ENCODE assay signal across 6 cellular contexts in genomic region chr12:53230971-53231858, GRCh38. TPM values are rescaled to one million over a fixed set of nuclear protein-coding genes. Genes with fewer than 3 reads are reported as not detected.
DNase-seq lines count a peak whose midpoint lies in the region; ATAC-seq, FAIRE-seq and TF ChIP-seq lines count a peak whose summit lies in the region.

No MANE protein-coding gene starts in this region.

- H3K4me3 ChIP-seq in A549 (peak overlapping the region; percentile 69), SU-DHL-6 (ENCODE audit: insufficient read depth, low read length, poor library complexity, severe bottlenecking) (peak overlapping the region; percentile 26), keratinocyte (ENCODE audit: control insufficient read depth in 2 of 3, extremely low read depth in 1 of 3, insufficient read depth in 2 of 3, low read depth in 1 of 3, low read length in 3 of 3) (peak overlapping the region; percentile 38 to 83 (median 56))

- H3K36me3 ChIP-seq in SU-DHL-6 (ENCODE audit: low read length) (no peaks in the 10 kb centered on the region), keratinocyte (ENCODE audit: control insufficient read depth in 2 of 2, extremely low read depth in 1 of 2, insufficient read depth in 2 of 2, low read length in 2 of 2) (peaks cover 2 to 3% of the 10 kb centered on the region in 2 experiments)

- H3K9me2 ChIP-seq in SU-DHL-6 (replicated peaks; ENCODE audit: insufficient read depth, low read length), result no peaks in the 10 kb centered on the region

- no peaks in the 10 kb centered on the region for H4K20me1 ChIP-seq in SU-DHL-6 (ENCODE audit: low read depth, low read length)
- H4K20me1 ChIP-seq in keratinocyte (ENCODE audit: control insufficient read depth, extremely low read depth, insufficient read depth, low read length), result no peaks in the 10 kb centered on the region

- POLR2A ChIA-PET in A549 (lab: Yijun Ruan, JAX), result no interaction called here

- dilution Hi-C loops in keratinocyte (cut with MboI; ENCODE audit: extremely low pct_ligation_motif_present, low sequenced_read_pairs), result no loop called here

- H3K4me1 ChIP-seq in A549 (peaks cover 36% of the 10 kb centered on the region), keratinocyte (ENCODE audit: control insufficient read depth, extremely low read depth, insufficient read depth, low read length) (peaks cover 46% of the 10 kb centered on the region)

- TF ChIP-seq POLR2A in A549 (IDR thresholded peaks at IDR 0.05; ENCODE audit: low read length), result no peak

- WGBS in A549 (ENCODE audit: missing lambda C conversion rate), result 61% methylated on average over 19 of the region's 19 CpGs

- no peaks in the 10 kb centered on the region for H3F3A ChIP-seq in SU-DHL-6 (ENCODE audit: insufficient read depth)

- no peak overlapping the region for H3K9ac ChIP-seq in SU-DHL-6 (ENCODE audit: low read length)
- peak overlapping the region; percentile 81 for H3K9ac ChIP-seq in keratinocyte (ENCODE audit: control insufficient read depth, extremely low read depth, insufficient read depth, low read length)

- CTCF ChIA-PET in A549 (lab: Yijun Ruan, JAX), result interaction anchor here (1.3 to 1.4 kb wide), 2 partner anchors 20 to 51 kb away, joined by 3 to 5 read pairs; a partner anchor contains a TSS

- FAIRE-seq in A549 (lab: Jason Lieb, UNC) (no peak), keratinocyte (lab: Jason Lieb, UNC) (no peak)

- no peak for TF ChIP-seq CTCF in A549 (IDR thresholded peaks at IDR 0.05)
- no peak for TF ChIP-seq CTCF in SU-DHL-6 (IDR thresholded peaks at IDR 0.05; ENCODE audit: insufficient read depth, low read length, poor library complexity, severe bottlenecking)
- no peak for TF ChIP-seq CTCF in keratinocyte (optimal IDR thresholded peaks at IDR 0.05 in 1 of 3, IDR thresholded peaks at IDR 0.05 in 1 of 3, conservative IDR thresholded peaks at IDR 0.05 in 1 of 3; ENCODE audit: extremely low read depth in 1 of 3, insufficient read depth in 2 of 3, low read length in 3 of 3)

- H3K79me2 ChIP-seq in SU-DHL-6 (ENCODE audit: insufficient read depth, low read length), result no peaks in the 10 kb centered on the region
- peaks cover 6% of the 10 kb centered on the region for H3K79me2 ChIP-seq in keratinocyte (ENCODE audit: control insufficient read depth, insufficient read depth, low read length)

- no peak for TF ChIP-seq EP300 in A549 (IDR thresholded peaks at IDR 0.05)

- peak overlapping the region; percentile 84 to 92 for H3K27ac ChIP-seq in A549
- no peak overlapping the region for H3K27ac ChIP-seq in SU-DHL-6 (ENCODE audit: low read depth, low read length)
- peak overlapping the region; percentile 55 for H3K27ac ChIP-seq in keratinocyte (ENCODE audit: control insufficient read depth, insufficient read depth, low read length)

- H3K27me3 ChIP-seq in SU-DHL-6 (ENCODE audit: low read length) (no peaks in the 10 kb centered on the region; the same call in 1 of the 2 replicates), keratinocyte (ENCODE audit: control insufficient read depth, extremely low read depth, insufficient read depth, low read length) (no peaks in the 10 kb centered on the region)

- H3K9me1 ChIP-seq in keratinocyte (ENCODE audit: control insufficient read depth, extremely low read depth, insufficient read depth, low read length), result no peaks in the 10 kb centered on the region

- no peak for TF ChIP-seq RAD21 in A549 (conservative IDR thresholded peaks at IDR 0.05 in 1 of 2, IDR thresholded peaks at IDR 0.05 in 1 of 2)

- no peak overlapping the region for H2AFZ ChIP-seq in SU-DHL-6 (ENCODE audit: low read depth, low read length, severe bottlenecking)
- H2AFZ ChIP-seq in keratinocyte (ENCODE audit: control insufficient read depth, low read length), result no peak overlapping the region

- H3K4me2 ChIP-seq in A549 (peak overlapping the region; percentile 97), SU-DHL-6 (ENCODE audit: low read depth, low read length, poor library complexity, severe bottlenecking) (peak overlapping the region; percentile 34), keratinocyte (ENCODE audit: control insufficient read depth, extremely low read depth, insufficient read depth, low read depth, low read length) (peak overlapping the region; percentile 80)

- H3K9me3 ChIP-seq in A549, result no peaks in the 10 kb centered on the region
- no peaks in the 10 kb centered on the region for H3K9me3 ChIP-seq in SU-DHL-6 (ENCODE audit: insufficient read depth, low read length)
- H3K9me3 ChIP-seq in keratinocyte (ENCODE audit: control insufficient read depth, low read depth, low read length), result no peaks in the 10 kb centered on the region

- DNase-seq in A549 (ENCODE audit: low read depth in 1 of 2, low spot score in 1 of 2) (no peak), keratinocyte (ENCODE audit: low read depth, low spot score) (no peak), LoVo (ENCODE audit: low spot score) (no peak), T1000 (lab: John Stamatoyannopoulos, UW) (no peak), COLO829 (ENCODE audit: low spot score) (no peak)

- peak in 1 of 2 experiments; percentile 33; a peak in 3 of 6 replicates for ATAC-seq in A549

RNA-seq across cellular contexts. Expression of gene RARG, which starts 0.8 kb away (rescaled TPM):
- polyA plus RNA-seq in A549 (2011; rRNA removed) (15.6 and 19.0 TPM in 2 replicates), A549 (2017; fragmentation: RNase III; extraction: RNeasy Plus Mini Kit Qiagen cat#74134 plus additional on column Dnase treatment) (16.4 to 17.7 TPM (median 17.2 TPM) in 3 replicates), keratinocyte (26.4 to 31.5 TPM (median 30.9 TPM) in 3 replicates)
- 31.6 and 42.1 TPM in 2 replicates for polyA plus RNA-seq in A549 (2012; cell fraction: cytosol; rRNA removed)
- 50.0 and 54.4 TPM in 2 replicates for polyA plus RNA-seq in A549 (2012; cell fraction: nucleus; rRNA removed)
- polyA minus RNA-seq in A549 (2011; rRNA and poly(A)+ RNA removed), result 23.8 and 24.1 TPM in 2 replicates
- polyA plus RNA-seq in keratinocyte (2011; ENCODE audit: low read depth), result 43.6 TPM
- polyA plus RNA-seq in keratinocyte (2011; cell fraction: cytosol; rRNA removed), result 26.0 and 36.6 TPM in 2 replicates
- 31.8 and 38.9 TPM in 2 replicates for polyA plus RNA-seq in keratinocyte (2011; cell fraction: nucleus; rRNA removed)
- 39.6 and 84.0 TPM in 2 replicates for polyA plus RNA-seq in keratinocyte (2012; ENCODE audit: low replicate concordance)
- 48.5 to 64.1 TPM (median 57.6 TPM) in 3 replicates for polyA minus RNA-seq in keratinocyte
- polyA minus RNA-seq in keratinocyte (2011; cell fraction: cytosol; rRNA and poly(A)+ RNA removed), result 42.2 TPM
- polyA minus RNA-seq in keratinocyte (2011; cell fraction: nucleus; rRNA and poly(A)+ RNA removed), result 24.9 and 25.7 TPM in 2 replicates

RNA-seq across cellular contexts. Expression of gene ITGB7, which starts 24.2 kb away (rescaled TPM):
- polyA plus RNA-seq in A549 (2011; rRNA removed) (0.56 and 0.71 TPM in 2 replicates), A549 (2017; fragmentation: RNase III; extraction: RNeasy Plus Mini Kit Qiagen cat#74134 plus additional on column Dnase treatment) (0.54 to 0.66 TPM (median 0.64 TPM) in 3 replicates), keratinocyte (0.58 to 2.4 TPM (median 0.83 TPM) in 3 replicates)
- polyA plus RNA-seq in A549 (2012; cell fraction: cytosol; rRNA removed), result 0.69 and 1.3 TPM in 2 replicates
- 2.9 TPM in 2 replicates for polyA plus RNA-seq in A549 (2012; cell fraction: nucleus; rRNA removed)
- 1.3 and 1.7 TPM in 2 replicates for polyA minus RNA-seq in A549 (2011; rRNA and poly(A)+ RNA removed)
- 4.2 TPM for polyA plus RNA-seq in keratinocyte (2011; ENCODE audit: low read depth)
- 0.19 and 0.21 TPM in 2 replicates for polyA plus RNA-seq in keratinocyte (2011; cell fraction: cytosol; rRNA removed)
- 7.8 and 8.3 TPM in 2 replicates for polyA plus RNA-seq in keratinocyte (2011; cell fraction: nucleus; rRNA removed)
- polyA plus RNA-seq in keratinocyte (2012; ENCODE audit: low replicate concordance), result 0.76 and 8.4 TPM in 2 replicates
- 3.5 to 9.8 TPM (median 4.8 TPM) in 3 replicates for polyA minus RNA-seq in keratinocyte
- polyA minus RNA-seq in keratinocyte (2011; cell fraction: cytosol; rRNA and poly(A)+ RNA removed), result not detected
- 3.8 and 4.5 TPM in 2 replicates for polyA minus RNA-seq in keratinocyte (2011; cell fraction: nucleus; rRNA and poly(A)+ RNA removed)

RNA-seq across cellular contexts. Expression of gene ESPL1, which starts 36.9 kb away (rescaled TPM):
- polyA plus RNA-seq in A549 (2011; rRNA removed) (10.0 and 11.8 TPM in 2 replicates), A549 (2017; fragmentation: RNase III; extraction: RNeasy Plus Mini Kit Qiagen cat#74134 plus additional on column Dnase treatment) (15.2 to 16.5 TPM (median 15.5 TPM) in 3 replicates), keratinocyte (0.80 to 3.7 TPM (median 3.7 TPM) in 3 replicates)
- 22.4 and 27.6 TPM in 2 replicates for polyA plus RNA-seq in A549 (2012; cell fraction: cytosol; rRNA removed)
- 121 and 130 TPM in 2 replicates for polyA plus RNA-seq in A549 (2012; cell fraction: nucleus; rRNA removed)
- polyA minus RNA-seq in A549 (2011; rRNA and poly(A)+ RNA removed), result 21.4 and 25.6 TPM in 2 replicates
- 1.3 TPM for polyA plus RNA-seq in keratinocyte (2011; ENCODE audit: low read depth)
- 0.46 and 0.64 TPM in 2 replicates for polyA plus RNA-seq in keratinocyte (2011; cell fraction: cytosol; rRNA removed)
- 4.3 and 5.5 TPM in 2 replicates for polyA plus RNA-seq in keratinocyte (2011; cell fraction: nucleus; rRNA removed)
- polyA plus RNA-seq in keratinocyte (2012; ENCODE audit: low replicate concordance), result 1.0 and 3.0 TPM in 2 replicates
- polyA minus RNA-seq in keratinocyte, result 1.5 to 9.7 TPM (median 5.8 TPM) in 3 replicates
- 2.9 TPM for polyA minus RNA-seq in keratinocyte (2011; cell fraction: cytosol; rRNA and poly(A)+ RNA removed)
- 2.1 and 2.9 TPM in 2 replicates for polyA minus RNA-seq in keratinocyte (2011; cell fraction: nucleus; rRNA and poly(A)+ RNA removed)

RNA-seq across cellular contexts. Expression of gene CSAD, which starts 50.5 kb away (rescaled TPM):
- polyA plus RNA-seq in A549 (2011; rRNA removed) (16.5 and 19.2 TPM in 2 replicates), A549 (2017; fragmentation: RNase III; extraction: RNeasy Plus Mini Kit Qiagen cat#74134 plus additional on column Dnase treatment) (14.0 to 16.4 TPM (median 14.5 TPM) in 3 replicates), keratinocyte (7.9 to 29.5 TPM (median 19.5 TPM) in 3 replicates)
- 15.0 and 17.1 TPM in 2 replicates for polyA plus RNA-seq in A549 (2012; cell fraction: cytosol; rRNA removed)
- 140 and 167 TPM in 2 replicates for polyA plus RNA-seq in A549 (2012; cell fraction: nucleus; rRNA removed)
- 8.2 and 12.5 TPM in 2 replicates for polyA minus RNA-seq in A549 (2011; rRNA and poly(A)+ RNA removed)
- polyA plus RNA-seq in keratinocyte (2011; ENCODE audit: low read depth), result 8.0 TPM
- polyA plus RNA-seq in keratinocyte (2011; cell fraction: cytosol; rRNA removed), result 1.4 and 1.9 TPM in 2 replicates
- 126 and 152 TPM in 2 replicates for polyA plus RNA-seq in keratinocyte (2011; cell fraction: nucleus; rRNA removed)
- polyA plus RNA-seq in keratinocyte (2012; ENCODE audit: low replicate concordance), result 5.8 and 23.3 TPM in 2 replicates
- polyA minus RNA-seq in keratinocyte, result 5.6 to 17.6 TPM (median 17.2 TPM) in 3 replicates
- 3.1 TPM for polyA minus RNA-seq in keratinocyte (2011; cell fraction: cytosol; rRNA and poly(A)+ RNA removed)
- polyA minus RNA-seq in keratinocyte (2011; cell fraction: nucleus; rRNA and poly(A)+ RNA removed), result 20.0 and 28.5 TPM in 2 replicates

RNA-seq across cellular contexts. Expression of gene ZNF740, which starts 50.7 kb away (rescaled TPM):
- polyA plus RNA-seq in A549 (2011; rRNA removed) (28.8 and 32.9 TPM in 2 replicates), A549 (2017; fragmentation: RNase III; extraction: RNeasy Plus Mini Kit Qiagen cat#74134 plus additional on column Dnase treatment) (12.1 to 15.6 TPM (median 15.1 TPM) in 3 replicates), keratinocyte (6.5 to 11.8 TPM (median 10.3 TPM) in 3 replicates)
- 6.5 and 8.4 TPM in 2 replicates for polyA plus RNA-seq in A549 (2012; cell fraction: cytosol; rRNA removed)
- polyA plus RNA-seq in A549 (2012; cell fraction: nucleus; rRNA removed), result 11.2 and 17.4 TPM in 2 replicates
- polyA minus RNA-seq in A549 (2011; rRNA and poly(A)+ RNA removed), result 44.9 and 53.6 TPM in 2 replicates
- polyA plus RNA-seq in keratinocyte (2011; ENCODE audit: low read depth), result 9.7 TPM
- polyA plus RNA-seq in keratinocyte (2011; cell fraction: cytosol; rRNA removed), result 3.6 and 4.5 TPM in 2 replicates
- polyA plus RNA-seq in keratinocyte (2011; cell fraction: nucleus; rRNA removed), result 21.7 and 25.7 TPM in 2 replicates
- polyA plus RNA-seq in keratinocyte (2012; ENCODE audit: low replicate concordance), result 5.5 and 6.5 TPM in 2 replicates
- 3.8 to 17.4 TPM (median 15.6 TPM) in 3 replicates for polyA minus RNA-seq in keratinocyte
- polyA minus RNA-seq in keratinocyte (2011; cell fraction: cytosol; rRNA and poly(A)+ RNA removed), result 3.3 TPM
- 8.7 and 9.6 TPM in 2 replicates for polyA minus RNA-seq in keratinocyte (2011; cell fraction: nucleus; rRNA and poly(A)+ RNA removed)

Comparison
In these comparisons a context has a peak if more than half of its experiments do, and no peak if none do; other contexts are left out.
1. H3K4me2 ChIP-seq: peak in every context shown above with its lines; median percentile 97 in A549; 80 in keratinocyte; 34 in SU-DHL-6.